Comparison of ENCODE assay signal across 1 cellular context in the genomic region with DNA sequence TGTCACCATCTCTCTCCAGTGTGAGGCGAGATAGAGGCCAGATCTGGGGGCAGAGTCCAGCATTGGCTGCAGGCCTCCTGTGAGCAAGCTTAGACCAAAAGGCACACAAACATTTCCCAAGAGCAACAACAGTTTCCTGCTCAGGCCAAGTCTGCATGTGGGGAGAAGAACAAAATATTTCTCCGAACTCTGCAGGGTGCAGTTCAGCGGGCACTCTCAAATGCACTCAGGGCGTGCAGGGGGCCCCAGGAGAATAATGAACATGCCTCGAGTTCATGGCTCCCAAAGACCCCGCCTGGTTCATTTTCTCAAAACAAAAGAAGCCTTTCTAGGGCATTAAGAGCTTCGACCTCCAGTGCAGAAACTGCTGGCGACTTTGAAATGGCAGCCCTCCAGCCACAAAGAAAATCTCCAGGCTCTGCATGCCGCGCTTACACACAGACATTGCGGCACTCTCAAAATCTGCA.
TF ChIP-seq lines count a peak whose summit lies in the region.

No MANE protein-coding gene starts in this region.

TF ChIP-seq in HepG2, 621 proteins besides CTCF, POLR2A, EP300 and RAD21 (continued from another document and continues in another):
- TF ChIP-seq, protein P1, sequence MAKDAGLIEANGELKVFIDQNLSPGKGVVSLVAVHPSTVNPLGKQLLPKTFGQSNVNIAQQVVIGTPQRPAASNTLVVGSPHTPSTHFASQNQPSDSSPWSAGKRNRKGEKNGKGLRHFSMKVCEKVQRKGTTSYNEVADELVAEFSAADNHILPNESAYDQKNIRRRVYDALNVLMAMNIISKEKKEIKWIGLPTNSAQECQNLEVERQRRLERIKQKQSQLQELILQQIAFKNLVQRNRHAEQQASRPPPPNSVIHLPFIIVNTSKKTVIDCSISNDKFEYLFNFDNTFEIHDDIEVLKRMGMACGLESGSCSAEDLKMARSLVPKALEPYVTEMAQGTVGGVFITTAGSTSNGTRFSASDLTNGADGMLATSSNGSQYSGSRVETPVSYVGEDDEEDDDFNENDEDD (CRISPR knock-in tag; IDR thresholded peaks at IDR 0.05; ENCODE audit: borderline replicate concordance) = no peak
- no peak for TF ChIP-seq ZSCAN21 (CRISPR knock-in tag; IDR thresholded peaks at IDR 0.05; ENCODE audit: borderline replicate concordance)
- no peak for TF ChIP-seq ZNF720 (CRISPR knock-in tag; IDR thresholded peaks at IDR 0.05)
- no peak for TF ChIP-seq ZNF496 (CRISPR knock-in tag; IDR thresholded peaks at IDR 0.05; ENCODE audit: insufficient replicate concordance)
- TF ChIP-seq ZSCAN22 (CRISPR knock-in tag; IDR thresholded peaks at IDR 0.05) = no peak
- TF ChIP-seq ZSCAN25 (CRISPR knock-in tag; IDR thresholded peaks at IDR 0.05) = no peak
- TF ChIP-seq SYNCRIP (IDR thresholded peaks at IDR 0.05; ENCODE audit: insufficient read depth, low read depth, low read length) = no peak
- no peak for TF ChIP-seq FOXM1 (CRISPR knock-in tag; IDR thresholded peaks at IDR 0.05)
- TF ChIP-seq ZNF607 (CRISPR knock-in tag; IDR thresholded peaks at IDR 0.05; ENCODE audit: borderline replicate concordance) = no peak
- TF ChIP-seq, protein P2, sequence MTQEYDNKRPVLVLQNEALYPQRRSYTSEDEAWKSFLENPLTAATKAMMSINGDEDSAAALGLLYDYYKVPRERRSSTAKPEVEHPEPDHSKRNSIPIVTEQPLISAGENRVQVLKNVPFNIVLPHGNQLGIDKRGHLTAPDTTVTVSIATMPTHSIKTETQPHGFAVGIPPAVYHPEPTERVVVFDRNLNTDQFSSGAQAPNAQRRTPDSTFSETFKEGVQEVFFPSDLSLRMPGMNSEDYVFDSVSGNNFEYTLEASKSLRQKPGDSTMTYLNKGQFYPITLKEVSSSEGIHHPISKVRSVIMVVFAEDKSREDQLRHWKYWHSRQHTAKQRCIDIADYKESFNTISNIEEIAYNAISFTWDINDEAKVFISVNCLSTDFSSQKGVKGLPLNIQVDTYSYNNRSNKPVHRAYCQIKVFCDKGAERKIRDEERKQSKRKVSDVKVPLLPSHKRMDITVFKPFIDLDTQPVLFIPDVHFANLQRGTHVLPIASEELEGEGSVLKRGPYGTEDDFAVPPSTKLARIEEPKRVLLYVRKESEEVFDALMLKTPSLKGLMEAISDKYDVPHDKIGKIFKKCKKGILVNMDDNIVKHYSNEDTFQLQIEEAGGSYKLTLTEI (CRISPR knock-in tag; conservative IDR thresholded peaks at IDR 0.05) = no peak
- TF ChIP-seq NCOA5 (CRISPR knock-in tag; IDR thresholded peaks at IDR 0.05) = no peak
- TF ChIP-seq KDM6A (CRISPR knock-in tag; IDR thresholded peaks at IDR 0.05; ENCODE audit: low read depth) = 0 out of 2 replicates have a peak, but pooled peaks have one; percentile 49
- no peak for TF ChIP-seq ZNF580 (CRISPR knock-in tag; IDR thresholded peaks at IDR 0.05; ENCODE audit: borderline replicate concordance, low read depth)
- TF ChIP-seq ZNF512 (CRISPR knock-in tag; IDR thresholded peaks at IDR 0.05) = no peak
- TF ChIP-seq CCAR2 (optimal IDR thresholded peaks at IDR 0.05; ENCODE audit: low read depth, low read length) = no peak
- TF ChIP-seq ZBTB43 (CRISPR knock-in tag; conservative IDR thresholded peaks at IDR 0.05) = no peak
- TF ChIP-seq ARID2 (CRISPR knock-in tag; IDR thresholded peaks at IDR 0.05; ENCODE audit: borderline replicate concordance) = no peak
- TF ChIP-seq, protein P3, sequence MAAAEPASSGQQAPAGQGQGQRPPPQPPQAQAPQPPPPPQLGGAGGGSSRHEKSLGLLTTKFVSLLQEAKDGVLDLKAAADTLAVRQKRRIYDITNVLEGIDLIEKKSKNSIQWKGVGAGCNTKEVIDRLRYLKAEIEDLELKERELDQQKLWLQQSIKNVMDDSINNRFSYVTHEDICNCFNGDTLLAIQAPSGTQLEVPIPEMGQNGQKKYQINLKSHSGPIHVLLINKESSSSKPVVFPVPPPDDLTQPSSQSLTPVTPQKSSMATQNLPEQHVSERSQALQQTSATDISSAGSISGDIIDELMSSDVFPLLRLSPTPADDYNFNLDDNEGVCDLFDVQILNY (CRISPR knock-in tag; conservative IDR thresholded peaks at IDR 0.05) = no peak
- no peak for TF ChIP-seq ZEB1 (IDR thresholded peaks at IDR 0.05; ENCODE audit: insufficient replicate concordance, low read depth)
- TF ChIP-seq ZNF503 (CRISPR knock-in tag; IDR thresholded peaks at IDR 0.05) = no peak
- no peak for TF ChIP-seq HNRNPUL1 (IDR thresholded peaks at IDR 0.05; ENCODE audit: low read depth, low read length)
- TF ChIP-seq SIX4 (CRISPR knock-in tag; IDR thresholded peaks at IDR 0.05) = no peak
- TF ChIP-seq, protein P4, sequence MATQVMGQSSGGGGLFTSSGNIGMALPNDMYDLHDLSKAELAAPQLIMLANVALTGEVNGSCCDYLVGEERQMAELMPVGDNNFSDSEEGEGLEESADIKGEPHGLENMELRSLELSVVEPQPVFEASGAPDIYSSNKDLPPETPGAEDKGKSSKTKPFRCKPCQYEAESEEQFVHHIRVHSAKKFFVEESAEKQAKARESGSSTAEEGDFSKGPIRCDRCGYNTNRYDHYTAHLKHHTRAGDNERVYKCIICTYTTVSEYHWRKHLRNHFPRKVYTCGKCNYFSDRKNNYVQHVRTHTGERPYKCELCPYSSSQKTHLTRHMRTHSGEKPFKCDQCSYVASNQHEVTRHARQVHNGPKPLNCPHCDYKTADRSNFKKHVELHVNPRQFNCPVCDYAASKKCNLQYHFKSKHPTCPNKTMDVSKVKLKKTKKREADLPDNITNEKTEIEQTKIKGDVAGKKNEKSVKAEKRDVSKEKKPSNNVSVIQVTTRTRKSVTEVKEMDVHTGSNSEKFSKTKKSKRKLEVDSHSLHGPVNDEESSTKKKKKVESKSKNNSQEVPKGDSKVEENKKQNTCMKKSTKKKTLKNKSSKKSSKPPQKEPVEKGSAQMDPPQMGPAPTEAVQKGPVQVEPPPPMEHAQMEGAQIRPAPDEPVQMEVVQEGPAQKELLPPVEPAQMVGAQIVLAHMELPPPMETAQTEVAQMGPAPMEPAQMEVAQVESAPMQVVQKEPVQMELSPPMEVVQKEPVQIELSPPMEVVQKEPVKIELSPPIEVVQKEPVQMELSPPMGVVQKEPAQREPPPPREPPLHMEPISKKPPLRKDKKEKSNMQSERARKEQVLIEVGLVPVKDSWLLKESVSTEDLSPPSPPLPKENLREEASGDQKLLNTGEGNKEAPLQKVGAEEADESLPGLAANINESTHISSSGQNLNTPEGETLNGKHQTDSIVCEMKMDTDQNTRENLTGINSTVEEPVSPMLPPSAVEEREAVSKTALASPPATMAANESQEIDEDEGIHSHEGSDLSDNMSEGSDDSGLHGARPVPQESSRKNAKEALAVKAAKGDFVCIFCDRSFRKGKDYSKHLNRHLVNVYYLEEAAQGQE (IDR thresholded peaks at IDR 0.05; ENCODE audit: borderline replicate concordance in 1 of 2, low read depth in 1 of 2, low read length in 2 of 2) = no peak
- TF ChIP-seq ISL2 (CRISPR knock-in tag; IDR thresholded peaks at IDR 0.05) = peak; percentile 33; the same call in 1 of the 2 replicates
- TF ChIP-seq KLF16 (CRISPR knock-in tag; IDR thresholded peaks at IDR 0.05) = no peak
- no peak for TF ChIP-seq ZFP1 (CRISPR knock-in tag; IDR thresholded peaks at IDR 0.05)
- TF ChIP-seq ZFP90 (CRISPR knock-in tag; IDR thresholded peaks at IDR 0.05; ENCODE audit: borderline replicate concordance) = peak; percentile 32; the same call in 1 of the 2 replicates
- TF ChIP-seq, protein P5, sequence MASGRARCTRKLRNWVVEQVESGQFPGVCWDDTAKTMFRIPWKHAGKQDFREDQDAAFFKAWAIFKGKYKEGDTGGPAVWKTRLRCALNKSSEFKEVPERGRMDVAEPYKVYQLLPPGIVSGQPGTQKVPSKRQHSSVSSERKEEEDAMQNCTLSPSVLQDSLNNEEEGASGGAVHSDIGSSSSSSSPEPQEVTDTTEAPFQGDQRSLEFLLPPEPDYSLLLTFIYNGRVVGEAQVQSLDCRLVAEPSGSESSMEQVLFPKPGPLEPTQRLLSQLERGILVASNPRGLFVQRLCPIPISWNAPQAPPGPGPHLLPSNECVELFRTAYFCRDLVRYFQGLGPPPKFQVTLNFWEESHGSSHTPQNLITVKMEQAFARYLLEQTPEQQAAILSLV (CRISPR knock-in tag; IDR thresholded peaks at IDR 0.05; ENCODE audit: borderline replicate concordance) = no peak
- TF ChIP-seq HNF4G (IDR thresholded peaks at IDR 0.05; ENCODE audit: borderline replicate concordance, low read depth, low read length) = peak; percentile 77
- peak; percentile 85 for TF ChIP-seq HNF4G (CRISPR knock-in tag; IDR thresholded peaks at IDR 0.05; ENCODE audit: borderline replicate concordance, low read depth)
- TF ChIP-seq, protein P6, sequence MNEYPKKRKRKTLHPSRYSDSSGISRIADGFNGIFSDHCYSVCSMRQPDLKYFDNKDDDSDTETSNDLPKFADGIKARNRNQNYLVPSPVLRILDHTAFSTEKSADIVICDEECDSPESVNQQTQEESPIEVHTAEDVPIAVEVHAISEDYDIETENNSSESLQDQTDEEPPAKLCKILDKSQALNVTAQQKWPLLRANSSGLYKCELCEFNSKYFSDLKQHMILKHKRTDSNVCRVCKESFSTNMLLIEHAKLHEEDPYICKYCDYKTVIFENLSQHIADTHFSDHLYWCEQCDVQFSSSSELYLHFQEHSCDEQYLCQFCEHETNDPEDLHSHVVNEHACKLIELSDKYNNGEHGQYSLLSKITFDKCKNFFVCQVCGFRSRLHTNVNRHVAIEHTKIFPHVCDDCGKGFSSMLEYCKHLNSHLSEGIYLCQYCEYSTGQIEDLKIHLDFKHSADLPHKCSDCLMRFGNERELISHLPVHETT (CRISPR knock-in tag; conservative IDR thresholded peaks at IDR 0.05) = no peak
- peak; percentile 94 for TF ChIP-seq HNF4A (CRISPR knock-in tag; IDR thresholded peaks at IDR 0.05)
- TF ChIP-seq, protein P7, sequence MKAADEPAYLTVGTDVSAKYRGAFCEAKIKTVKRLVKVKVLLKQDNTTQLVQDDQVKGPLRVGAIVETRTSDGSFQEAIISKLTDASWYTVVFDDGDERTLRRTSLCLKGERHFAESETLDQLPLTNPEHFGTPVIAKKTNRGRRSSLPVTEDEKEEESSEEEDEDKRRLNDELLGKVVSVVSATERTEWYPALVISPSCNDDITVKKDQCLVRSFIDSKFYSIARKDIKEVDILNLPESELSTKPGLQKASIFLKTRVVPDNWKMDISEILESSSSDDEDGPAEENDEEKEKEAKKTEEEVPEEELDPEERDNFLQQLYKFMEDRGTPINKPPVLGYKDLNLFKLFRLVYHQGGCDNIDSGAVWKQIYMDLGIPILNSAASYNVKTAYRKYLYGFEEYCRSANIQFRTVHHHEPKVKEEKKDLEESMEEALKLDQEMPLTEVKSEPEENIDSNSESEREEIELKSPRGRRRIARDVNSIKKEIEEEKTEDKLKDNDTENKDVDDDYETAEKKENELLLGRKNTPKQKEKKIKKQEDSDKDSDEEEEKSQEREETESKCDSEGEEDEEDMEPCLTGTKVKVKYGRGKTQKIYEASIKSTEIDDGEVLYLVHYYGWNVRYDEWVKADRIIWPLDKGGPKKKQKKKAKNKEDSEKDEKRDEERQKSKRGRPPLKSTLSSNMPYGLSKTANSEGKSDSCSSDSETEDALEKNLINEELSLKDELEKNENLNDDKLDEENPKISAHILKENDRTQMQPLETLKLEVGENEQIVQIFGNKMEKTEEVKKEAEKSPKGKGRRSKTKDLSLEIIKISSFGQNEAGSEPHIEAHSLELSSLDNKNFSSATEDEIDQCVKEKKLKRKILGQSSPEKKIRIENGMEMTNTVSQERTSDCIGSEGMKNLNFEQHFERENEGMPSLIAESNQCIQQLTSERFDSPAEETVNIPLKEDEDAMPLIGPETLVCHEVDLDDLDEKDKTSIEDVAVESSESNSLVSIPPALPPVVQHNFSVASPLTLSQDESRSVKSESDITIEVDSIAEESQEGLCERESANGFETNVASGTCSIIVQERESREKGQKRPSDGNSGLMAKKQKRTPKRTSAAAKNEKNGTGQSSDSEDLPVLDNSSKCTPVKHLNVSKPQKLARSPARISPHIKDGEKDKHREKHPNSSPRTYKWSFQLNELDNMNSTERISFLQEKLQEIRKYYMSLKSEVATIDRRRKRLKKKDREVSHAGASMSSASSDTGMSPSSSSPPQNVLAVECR (CRISPR knock-in tag; IDR thresholded peaks at IDR 0.05; ENCODE audit: borderline replicate concordance) = peak; percentile 22; the same call in 1 of the 2 replicates
- no peak for TF ChIP-seq RARG (CRISPR knock-in tag; IDR thresholded peaks at IDR 0.05; ENCODE audit: low read depth)
- no peak for TF ChIP-seq ZNF451 (CRISPR knock-in tag; IDR thresholded peaks at IDR 0.05)
- TF ChIP-seq ERF (CRISPR knock-in tag; IDR thresholded peaks at IDR 0.05) = no peak
